ENCODE assay signal across 28 cellular contexts in genomic region chr7:133458688-133459087, GRCh38.
"Had no signal": no experiment of that assay in that cellular context is flagged by ENCODE, and none has a peak within 500 bp of the region (broad histone marks: within the 10 kb centered on the region; RNA-seq: fewer than 3 reads in every experiment).

No MANE protein-coding gene starts in this region.

- H3K4me1 Mint-ChIP-seq: nephron progenitor cell; neural progenitor cell; stimulated activated naive CD8-positive, alpha-beta T cell treated with anti-CD3 and anti-CD28 coated beads, Interleukin-15, amount 100 ng/mL, for 72 hours had no signal

- H3K9me3 Mint-ChIP-seq: natural killer cell treated with Interleukin-12 subunit alpha and Interleukin-12 subunit beta and Interleukin-15 and Interleukin-18, amount 100 ng/mL, for 72 hours; nephron progenitor cell; neural progenitor cell; type B pancreatic cell had no signal

- DNase-seq: naive thymus-derived CD8-positive, alpha-beta T cell; nephron progenitor cell; occipital lobe; ovary; posterior cingulate gyrus; psoas muscle; right cardiac atrium; right lobe of liver; sigmoid colon; small intestine; stimulated activated CD4-positive, alpha-beta T cell treated with anti-CD3 and anti-CD28 coated beads, Interleukin-15, amount 100 ng/mL, for 24 hours; stimulated activated CD4-positive, alpha-beta T cell treated with anti-CD3 and anti-CD28 coated beads, Interleukin-2, amount 100 ng/mL, for 24 hours; stimulated activated CD4-positive, alpha-beta T cell treated with anti-CD3 and anti-CD28 coated beads, Interleukin-2, amount 100 ng/mL, for 48 hours; stimulated activated CD4-positive, alpha-beta T cell treated with anti-CD3 and anti-CD28 coated beads, Interleukin-4, amount 100 ng/mL, for 24 hours; stimulated activated naive CD4-positive, alpha-beta T cell; stimulated activated naive CD8-positive, alpha-beta T cell treated with anti-CD3 and anti-CD28 coated beads, Interleukin-15, amount 100 ng/mL, for 72 hours; stimulated activated naive CD8-positive, alpha-beta T cell treated with anti-CD3 and anti-CD28 coated beads, Interleukin-15, Interleukin-2, amounts not matched to agents 100 U/mL and 50 U/mL, for 24 hours; substantia nigra; testis; tibial artery; transverse colon; upper lobe of right lung; uterus had no signal

- ATAC-seq: naive thymus-derived CD8-positive, alpha-beta T cell; natural killer cell treated with Interleukin-12 subunit alpha and Interleukin-12 subunit beta and Interleukin-15 and Interleukin-18, amount 100 ng/mL, for 72 hours; psoas muscle; right cardiac atrium; right lobe of liver; stimulated activated effector memory CD8-positive, alpha-beta T cell treated with anti-CD3 and anti-CD28 coated beads, Interleukin-12 subunit alpha, Interleukin-12 subunit beta, amount 100 ng/mL, for 72 hours; stimulated activated naive CD8-positive, alpha-beta T cell treated with anti-CD3 and anti-CD28 coated beads, Interleukin-15, amount 100 ng/mL, for 72 hours; stimulated activated naive CD8-positive, alpha-beta T cell treated with anti-CD3 and anti-CD28 coated beads, Interleukin-15, Interleukin-2, amounts not matched to agents 100 U/mL and 50 U/mL, for 24 hours; upper lobe of right lung had no signal

- H3K27me3 Mint-ChIP-seq: naive thymus-derived CD8-positive, alpha-beta T cell; natural killer cell treated with Interleukin-12 subunit alpha and Interleukin-12 subunit beta and Interleukin-15 and Interleukin-18, amount 100 ng/mL, for 72 hours; progenitor cell of endocrine pancreas; stimulated activated naive CD8-positive, alpha-beta T cell treated with anti-CD3 and anti-CD28 coated beads, Interleukin-15, amount 100 ng/mL, for 72 hours had no signal

- H3K27ac Mint-ChIP-seq: naive thymus-derived CD8-positive, alpha-beta T cell; natural killer cell treated with Interleukin-12 subunit alpha and Interleukin-12 subunit beta and Interleukin-15 and Interleukin-18, amount 100 ng/mL, for 72 hours; nephron progenitor cell; neural progenitor cell; progenitor cell of endocrine pancreas; stimulated activated effector memory CD8-positive, alpha-beta T cell treated with anti-CD3 and anti-CD28 coated beads, Interleukin-12 subunit alpha, Interleukin-12 subunit beta, amount 100 ng/mL, for 72 hours; stimulated activated naive CD8-positive, alpha-beta T cell treated with anti-CD3 and anti-CD28 coated beads, Interleukin-15, amount 100 ng/mL, for 72 hours; type B pancreatic cell had no signal

- H3K4me3 Mint-ChIP-seq: naive thymus-derived CD8-positive, alpha-beta T cell; natural killer cell treated with Interleukin-12 subunit alpha and Interleukin-12 subunit beta and Interleukin-15 and Interleukin-18, amount 100 ng/mL, for 72 hours; nephron progenitor cell; neural progenitor cell; stimulated activated effector memory CD8-positive, alpha-beta T cell treated with anti-CD3 and anti-CD28 coated beads, Interleukin-12 subunit alpha, Interleukin-12 subunit beta, amount 100 ng/mL, for 72 hours; stimulated activated naive CD8-positive, alpha-beta T cell treated with anti-CD3 and anti-CD28 coated beads, Interleukin-15, amount 100 ng/mL, for 72 hours; type B pancreatic cell had no signal

- H3K36me3 Mint-ChIP-seq: neural progenitor cell; stimulated activated effector memory CD8-positive, alpha-beta T cell treated with anti-CD3 and anti-CD28 coated beads, Interleukin-12 subunit alpha, Interleukin-12 subunit beta, amount 100 ng/mL, for 72 hours had no signal
